ENCODE assay signal across 18 cellular contexts in genomic region chr1:226397955-226398636, GRCh38.
"Had no signal": no experiment of that assay in that cellular context is flagged by ENCODE, and none has a peak within 500 bp of the region (broad histone marks: within the 10 kb centered on the region; RNA-seq: fewer than 3 reads in every experiment).

No MANE protein-coding gene starts in this region.

- H3K4me1 ChIP-seq: lower lobe of right lung had no signal

- H3K4me3 Mint-ChIP-seq: stimulated activated effector memory CD8-positive, alpha-beta T cell treated with anti-CD3 and anti-CD28 coated beads, Interleukin-12 subunit alpha, Interleukin-12 subunit beta, amount 100 ng/mL, for 72 hours; T-helper 1 cell treated with Interleukin-12 subunit alpha and Interleukin-12 subunit beta and Interleukin-4 antibody, amounts not matched to agents 30 μg/mL and 1 μg/mL, for 36 hours had no signal

- H3K4me2 ChIP-seq: smooth muscle cell had no signal

- H3K4me3 ChIP-seq: body of pancreas, lower lobe of right lung, smooth muscle cell, transverse colon had no signal

- H3K27me3 Mint-ChIP-seq: naive thymus-derived CD8-positive, alpha-beta T cell had no signal

- H3K9me3 Mint-ChIP-seq: naive thymus-derived CD8-positive, alpha-beta T cell; stimulated activated effector memory CD8-positive, alpha-beta T cell treated with anti-CD3 and anti-CD28 coated beads, Interleukin-12 subunit alpha, Interleukin-12 subunit beta, amount 100 ng/mL, for 72 hours; T-helper 1 cell treated with Interleukin-12 subunit alpha and Interleukin-12 subunit beta and Interleukin-4 antibody, amounts not matched to agents 30 μg/mL and 1 μg/mL, for 36 hours had no signal

- H3K27ac ChIP-seq: epithelial cell of prostate, lower lobe of right lung had no signal

- H3K9me3 ChIP-seq: body of pancreas, lower lobe of right lung, transverse colon had no signal

- H3K27me3 ChIP-seq: body of pancreas, transverse colon had no signal

- DNase-seq: activated CD4-positive, alpha-beta T cell treated with anti-CD3 and anti-CD28 coated beads for 1 hour; activated CD4-positive, alpha-beta T cell treated with anti-CD3 and anti-CD28 coated beads, Interleukin-2, amount 50 U/mL, for 48 hours; activated naive CD4-positive, alpha-beta T cell treated with Interleukin-2 at 50 U/mL for 16 hours; body of pancreas; central memory CD4-positive, alpha-beta T cell; cortex of kidney; effector CD8-positive, alpha-beta T cell; hippocampal formation; lower lobe of right lung; midbrain; naive thymus-derived CD8-positive, alpha-beta T cell; occipital lobe; substantia nigra; transverse colon had no signal

- ATAC-seq: lower lobe of right lung; naive thymus-derived CD8-positive, alpha-beta T cell; stimulated activated effector memory CD8-positive, alpha-beta T cell treated with anti-CD3 and anti-CD28 coated beads, Interleukin-12 subunit alpha, Interleukin-12 subunit beta, amount 100 ng/mL, for 72 hours had no signal

- H3K27ac Mint-ChIP-seq: T-helper 1 cell treated with Interleukin-12 subunit alpha and Interleukin-12 subunit beta and Interleukin-4 antibody, amounts not matched to agents 30 μg/mL and 1 μg/mL, for 36 hours had no signal
